13 cellular contexts compared by ENCODE assay signal in genomic region chr19:2970201-2970838, GRCh38. TPM values are rescaled to one million over a fixed set of nuclear protein-coding genes. Genes with fewer than 3 reads are reported as not detected.
A peak's percentile ranks its signal among the peaks of the same experiment; 100 is the strongest.
DNase-seq lines count a peak whose midpoint lies in the region; TF ChIP-seq lines count a peak whose summit lies in the region.
"Had no signal": no experiment of that assay in that cellular context is flagged by ENCODE, and none has a peak within 500 bp of the region (broad histone marks: within the 10 kb centered on the region; RNA-seq: fewer than 3 reads in every experiment).

No MANE protein-coding gene starts in this region.

- TF ChIP-seq EP300 in suprapubic skin (IDR thresholded peaks at IDR 0.05), result no peak

- TF ChIP-seq CTCF in cardiac fibroblast (IDR thresholded peaks at IDR 0.05; ENCODE audit: low read depth, low read length) (no peak), suprapubic skin (IDR thresholded peaks at IDR 0.05) (no peak)

- H3K27me3 ChIP-seq in suprapubic skin, result no peaks in the 10 kb centered on the region

- WGBS in suprapubic skin, result 77% methylated on average over 9 of the region's 9 CpGs

- TF ChIP-seq POLR2A in suprapubic skin (IDR thresholded peaks at IDR 0.05), result no peak

- H3K4me3 ChIP-seq in cardiac fibroblast (replicated peaks in 1 of 2; ENCODE audit: low read depth in 2 of 2, low read length in 2 of 2) (no peak overlapping the region), suprapubic skin (no peak overlapping the region)

- H3K9me3 ChIP-seq in suprapubic skin, result no peaks in the 10 kb centered on the region

- H3K36me3 ChIP-seq in suprapubic skin, result no peaks in the 10 kb centered on the region

- peak overlapping the region; percentile 90 for H3K27ac ChIP-seq in suprapubic skin

- peaks cover 60% of the 10 kb centered on the region for H3K4me1 ChIP-seq in suprapubic skin

- DNase-seq in NCI-H2029 treated with DMSO at 0.1 percent for 48 hours (lab: John Stamatoyannopoulos, UW) (peak; percentile 56), cardiac fibroblast (ENCODE audit: low read depth in 2 of 2) (peak; percentile 60 to 96), kidney tubule cell (ENCODE audit: low spot score) (peak; percentile 76), suprapubic skin (ENCODE audit: low spot score in 2 of 2) (no peak), ureter (ENCODE audit: low spot score) (no peak), SIG-M5 (lab: John Stamatoyannopoulos, UW) (no peak), superior temporal gyrus (ENCODE audit: extremely low spot score) (no peak), NCI-H2107 (lab: John Stamatoyannopoulos, UW) (no peak)
- DNase-seq: activated CD8-positive, alpha-beta memory T cell treated with anti-CD3 and anti-CD28 coated beads for 24 hours; activated gamma-delta T cell treated with Interleukin-2 at 50 U/mL for 16 hours; NCI-H1694; stimulated activated CD4-positive, alpha-beta T cell treated with anti-CD3 and anti-CD28 coated beads, Interleukin-4, amount 100 ng/mL, for 24 hours had no signal

RNA-seq across cellular contexts. Expression of gene TLE6, which starts 7.0 kb away (rescaled TPM):
- 1 to 10 TPM in 2 of 4 donors, under 1 TPM in 1, not detected in 1; 0.23 to 1.4 (median 1.3) TPM for total RNA-seq in suprapubic skin
- total RNA-seq in ureter, result 3.6 TPM
- total RNA-seq: bronchial epithelial cell had no signal

RNA-seq across cellular contexts. Expression of gene ZNF77, which starts 25.5 kb away (rescaled TPM):
- 1 to 10 TPM; 2.8 to 5.6 (median 3.9) TPM for total RNA-seq in suprapubic skin
- total RNA-seq in ureter, result 6.6 TPM

RNA-seq across cellular contexts. Expression of gene TLE2, which starts 58.8 kb away (rescaled TPM):
- 10 to 100 TPM; 18.2 to 35.6 (median 27.3) TPM for total RNA-seq in suprapubic skin
- total RNA-seq in ureter, result 95.2 TPM

Comparison
In these comparisons a context has a peak if more than half of its experiments do, and no peak if none do; other contexts are left out.
1. DNase-seq: peak in NCI-H2029 treated with DMSO at 0.1 percent for 48 hours (single experiment), cardiac fibroblast (2 of 2) and kidney tubule cell (single experiment); none in suprapubic skin (0 of 2), ureter (single experiment), SIG-M5 (single experiment), superior temporal gyrus (single experiment) and NCI-H2107 (single experiment).